8 cellular contexts compared by ENCODE assay signal in the genomic region with DNA sequence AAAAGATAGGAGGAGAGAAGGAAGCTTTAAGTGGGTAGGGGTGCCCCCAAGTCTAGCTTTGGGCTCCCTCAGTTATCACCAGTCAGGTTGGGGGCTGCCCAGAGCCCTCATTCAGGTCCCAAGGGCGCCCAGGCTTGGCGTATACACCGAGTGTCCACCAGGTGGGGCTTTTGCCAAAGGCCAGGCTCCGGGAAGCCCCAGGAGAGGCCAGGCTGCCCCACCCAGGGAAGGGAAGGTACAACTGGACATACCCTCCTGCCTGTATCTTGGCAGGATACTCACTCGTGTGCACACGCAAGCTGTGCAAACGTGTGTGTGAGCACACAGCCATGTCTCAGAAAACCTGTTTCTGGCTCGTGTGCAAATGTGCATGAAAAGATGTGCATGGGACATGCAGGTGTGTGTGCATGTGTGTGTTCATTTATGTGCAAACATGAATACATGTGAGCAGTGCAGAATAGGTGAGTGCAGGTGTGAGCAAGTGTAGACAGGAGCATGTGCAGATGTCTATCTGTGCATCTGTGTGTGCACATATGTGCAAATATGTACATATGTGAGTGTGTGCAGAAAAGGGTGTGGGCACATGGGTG. TPM values are rescaled to one million over a fixed set of nuclear protein-coding genes. Genes with fewer than 3 reads are reported as not detected.
DNase-seq lines count a peak whose midpoint lies in the region; ATAC-seq, FAIRE-seq and TF ChIP-seq lines count a peak whose summit lies in the region.

No MANE protein-coding gene starts in this region.

- H3F3A ChIP-seq in neural cell (ENCODE audit: insufficient read depth, low read length, poor library complexity, severe bottlenecking), result no peaks in the 10 kb centered on the region

- H3K27ac Mint-ChIP-seq in activated CD4-positive, alpha-beta memory T cell treated with anti-CD3 and anti-CD28 coated beads, Interleukin-2, amount 10 ng/mL, durations not matched to agents 7 days and 5 days, result no peak overlapping the region

- peak; percentile 94 for TF ChIP-seq RAD21 in neural cell (conservative IDR thresholded peaks at IDR 0.05)

- H3K4me3 Mint-ChIP-seq in activated CD4-positive, alpha-beta memory T cell treated with anti-CD3 and anti-CD28 coated beads, Interleukin-2, amount 10 ng/mL, durations not matched to agents 7 days and 5 days, result no peak overlapping the region

- H3K27ac ChIP-seq in endothelial cell of umbilical vein (ENCODE audit: insufficient read depth, low read depth, low read length) (no peak overlapping the region), neural cell (ENCODE audit: low read length) (no peak overlapping the region), upper lobe of right lung (no peak overlapping the region)

- ATAC-seq in upper lobe of right lung (peak; percentile 89), GM19397 (IDR thresholded peaks at IDR 0.05; ENCODE audit: unreplicated experiment) (no peak)

- no peak for TF ChIP-seq EP300 in neural cell (conservative IDR thresholded peaks at IDR 0.05; ENCODE audit: poor library complexity, severe bottlenecking)

- H3K36me3 ChIP-seq in endothelial cell of umbilical vein (ENCODE audit: control insufficient read depth in 2 of 2, extremely low read depth in 1 of 2, insufficient read depth in 2 of 2, low read length in 2 of 2), result no peaks in the 10 kb centered on the region
- H3K36me3 ChIP-seq in neural cell (ENCODE audit: insufficient read depth, low read length), result no peaks in the 10 kb centered on the region
- no peaks in the 10 kb centered on the region for H3K36me3 ChIP-seq in upper lobe of right lung

- no peak overlapping the region for H3K4me2 ChIP-seq in endothelial cell of umbilical vein (ENCODE audit: insufficient read depth, low read length)
- H3K4me2 ChIP-seq in neural cell (ENCODE audit: low read length), result no peak overlapping the region

- H3K4me1 Mint-ChIP-seq in activated CD4-positive, alpha-beta memory T cell treated with anti-CD3 and anti-CD28 coated beads, Interleukin-2, amount 10 ng/mL, durations not matched to agents 7 days and 5 days, result no peaks in the 10 kb centered on the region

- H4K20me1 ChIP-seq in endothelial cell of umbilical vein (replicated peaks; ENCODE audit: control insufficient read depth, extremely low read depth, insufficient read depth, low read length) (no peaks in the 10 kb centered on the region), neural cell (ENCODE audit: insufficient read depth) (no peaks in the 10 kb centered on the region)

- no peak for FAIRE-seq in endothelial cell of umbilical vein (lab: Jason Lieb, UNC)

- no peaks in the 10 kb centered on the region for H3K4me1 ChIP-seq in endothelial cell of umbilical vein (ENCODE audit: control insufficient read depth, extremely low read depth, insufficient read depth, low read length)
- H3K4me1 ChIP-seq in upper lobe of right lung, result no peaks in the 10 kb centered on the region

- TF ChIP-seq POLR2A in endothelial cell of umbilical vein (IDR thresholded peaks at IDR 0.05; ENCODE audit: low read depth, low read length), result no peak

- H3K27me3 Mint-ChIP-seq in activated CD4-positive, alpha-beta memory T cell treated with anti-CD3 and anti-CD28 coated beads, Interleukin-2, amount 10 ng/mL, durations not matched to agents 7 days and 5 days, result peaks cover 26% of the 10 kb centered on the region

- H2AFZ ChIP-seq in endothelial cell of umbilical vein (ENCODE audit: low read depth, low read length) (no peak overlapping the region), neural cell (ENCODE audit: low read depth, low read length) (no peak overlapping the region)

- H3K9me3 ChIP-seq in endothelial cell of umbilical vein (replicated peaks; ENCODE audit: control insufficient read depth, insufficient read depth, low read length), result no peaks in the 10 kb centered on the region
- H3K9me3 ChIP-seq in neural cell (ENCODE audit: low read length), result no peaks in the 10 kb centered on the region
- no peaks in the 10 kb centered on the region for H3K9me3 ChIP-seq in upper lobe of right lung

- intact Hi-C loops in endothelial cell of umbilical vein (cut with micrococcal nuclease) (loop anchor here (1.0 to 2.0 kb wide), 2 partner anchors 129 to 289 kb away; no protein-coding TSS in a partner anchor), upper lobe of right lung (cut with DNase I) (no loop called here)

- no peaks in the 10 kb centered on the region for H3K9me1 ChIP-seq in endothelial cell of umbilical vein (replicated peaks; ENCODE audit: control insufficient read depth, extremely low read depth, insufficient read depth, low read length)

- DNase-seq in SIG-M5 treated with dmso at 0.1 percent for 504 hours (lab: John Stamatoyannopoulos, UW; ENCODE audit: unreplicated experiment), result peak; percentile 49
- no peak for DNase-seq in SIG-M5 (lab: John Stamatoyannopoulos, UW)
- DNase-seq in NCI-H2171 (lab: John Stamatoyannopoulos, UW), result peak; percentile 52
- peak; percentile 43 for DNase-seq in activated CD4-positive, alpha-beta memory T cell treated with anti-CD3 and anti-CD28 coated beads, Interleukin-2, amount 10 ng/mL, durations not matched to agents 7 days and 5 days
- peak; percentile 30 for DNase-seq in endothelial cell of umbilical vein (ENCODE audit: low read depth, low spot score)
- peak; percentile 73 for DNase-seq in upper lobe of right lung

- H3K9me2 ChIP-seq in neural cell (ENCODE audit: insufficient read depth, low read length), result no peaks in the 10 kb centered on the region

- no peak overlapping the region for H3K4me3 ChIP-seq in endothelial cell of umbilical vein (replicated peaks in 1 of 3; ENCODE audit: insufficient read depth in 1 of 3, low read depth in 1 of 3, low read length in 3 of 3)
- no peak overlapping the region for H3K4me3 ChIP-seq in neural cell (ENCODE audit: low read length)
- no peak overlapping the region for H3K4me3 ChIP-seq in upper lobe of right lung

- dilution Hi-C loops in endothelial cell of umbilical vein (cut with MboI; ENCODE audit: extremely low pct_ligation_motif_present, low sequenced_read_pairs), result no loop called here

- H3K9me3 Mint-ChIP-seq in activated CD4-positive, alpha-beta memory T cell treated with anti-CD3 and anti-CD28 coated beads, Interleukin-2, amount 10 ng/mL, durations not matched to agents 7 days and 5 days, result no peaks in the 10 kb centered on the region

- no peaks in the 10 kb centered on the region for H3K36me3 Mint-ChIP-seq in activated CD4-positive, alpha-beta memory T cell treated with anti-CD3 and anti-CD28 coated beads, Interleukin-2, amount 10 ng/mL, durations not matched to agents 7 days and 5 days (ENCODE audit: low read depth)

- H3K27me3 ChIP-seq in endothelial cell of umbilical vein (ENCODE audit: control insufficient read depth in 2 of 2, insufficient read depth in 2 of 2, low read length in 2 of 2), result peaks cover 2 to 5% of the 10 kb centered on the region in 2 experiments
- H3K27me3 ChIP-seq in neural cell (ENCODE audit: insufficient read depth, low read depth, low read length), result no peaks in the 10 kb centered on the region
- peaks cover 47% of the 10 kb centered on the region for H3K27me3 ChIP-seq in upper lobe of right lung

- POLR2A ChIA-PET in activated CD4-positive, alpha-beta memory T cell treated with anti-CD3 and anti-CD28 coated beads, Interleukin-2, amount 10 ng/mL, durations not matched to agents 7 days and 5 days (lab: Charles Lee), result no interaction called here
- POLR2A ChIA-PET in endothelial cell of umbilical vein (lab: Charles Lee), result no interaction called here

- no TSS peak for BruUV-seq in endothelial cell of umbilical vein (replicated peaks; lab: Mats Ljungman, UMichigan)

- H3K79me2 ChIP-seq in endothelial cell of umbilical vein (ENCODE audit: control insufficient read depth, insufficient read depth, low read length) (no peaks in the 10 kb centered on the region), neural cell (replicated peaks; ENCODE audit: insufficient read depth, low read length) (no peaks in the 10 kb centered on the region)

- CTCF ChIA-PET in activated CD4-positive, alpha-beta memory T cell treated with anti-CD3 and anti-CD28 coated beads, Interleukin-2, amount 10 ng/mL, durations not matched to agents 7 days and 5 days (lab: Charles Lee), result interaction anchor here (0.9 to 1.3 kb wide), 2 partner anchors 116 to 248 kb away, joined by 3 read pairs; no protein-coding TSS in a partner anchor
- CTCF ChIA-PET in endothelial cell of umbilical vein (lab: Charles Lee), result interaction anchor here (1.0 to 1.3 kb wide), 2 partner anchors 248 to 289 kb away, joined by 3 to 5 read pairs; no protein-coding TSS in a partner anchor

- TF ChIP-seq CTCF in endothelial cell of umbilical vein (IDR thresholded peaks at IDR 0.05; ENCODE audit: extremely low read depth in 1 of 2, insufficient read depth in 1 of 2, low read depth in 1 of 2, low read length in 2 of 2), result peak; percentile 67 to 84
- peak; percentile 94 for TF ChIP-seq CTCF in neural cell (IDR thresholded peaks at IDR 0.05; ENCODE audit: poor library complexity, severe bottlenecking)
- TF ChIP-seq CTCF in upper lobe of right lung (IDR thresholded peaks at IDR 0.05), result peak; percentile 69

- H3K9ac ChIP-seq in endothelial cell of umbilical vein (replicated peaks; ENCODE audit: extremely low read depth, insufficient read depth, low read length) (no peak overlapping the region), neural cell (ENCODE audit: low read length) (no peak overlapping the region)

TF ChIP-seq in endothelial cell of umbilical vein, 7 proteins besides CTCF, POLR2A, EP300 and RAD21 (continues in another document):
- TF ChIP-seq MYC (IDR thresholded peaks at IDR 0.05; ENCODE audit: low read depth, low read length), result no peak

TF ChIP-seq in neural cell, 6 proteins besides CTCF, POLR2A, EP300 and RAD21:
- TF ChIP-seq MXI1 (conservative IDR thresholded peaks at IDR 0.05; ENCODE audit: poor library complexity, severe bottlenecking), result no peak
- no peak for TF ChIP-seq EZH2 (IDR thresholded peaks at IDR 0.05; ENCODE audit: borderline replicate concordance, insufficient read depth, low read length, poor library complexity, severe bottlenecking)
- TF ChIP-seq SMC3 (conservative IDR thresholded peaks at IDR 0.05; ENCODE audit: poor library complexity), result peak; percentile 97
- TF ChIP-seq TAF1 (IDR thresholded peaks at IDR 0.05; ENCODE audit: low read depth), result no peak

RNA-seq across cellular contexts. Expression of a gene that starts 9.7 kb away (rescaled TPM):
- under 1 TPM; 0.20 to 0.38 TPM for total RNA-seq in activated CD4-positive, alpha-beta memory T cell treated with anti-CD3 and anti-CD28 coated beads, Interleukin-2, amount 10 ng/mL, durations not matched to agents 7 days and 5 days
- total RNA-seq in endothelial cell of umbilical vein (not detected in 2 replicates), upper lobe of right lung (0.20 TPM)
- polyA plus RNA-seq in endothelial cell of umbilical vein (not detected in 2 replicates), neural cell (2.3 and 3.3 TPM in 2 replicates)
- not detected in 2 replicates for polyA plus RNA-seq in endothelial cell of umbilical vein (2011; cell fraction: cytosol; rRNA removed)
- not detected in 2 replicates for polyA plus RNA-seq in endothelial cell of umbilical vein (2011; cell fraction: nucleus; rRNA removed)
- polyA plus RNA-seq in endothelial cell of umbilical vein (2012), result not detected in 2 replicates
- polyA minus RNA-seq in endothelial cell of umbilical vein (not detected in 2 replicates), neural cell (9.3 and 9.7 TPM in 2 replicates)
- not detected for polyA minus RNA-seq in endothelial cell of umbilical vein (2011; cell fraction: cytosol; rRNA and poly(A)+ RNA removed)
- not detected in 2 replicates for polyA minus RNA-seq in endothelial cell of umbilical vein (2011; cell fraction: nucleus; rRNA and poly(A)+ RNA removed)
